Comparison of ENCODE assay signal across 8 cellular contexts in genomic region chr10:101840102-101840684, GRCh38. TPM values are rescaled to one million over a fixed set of nuclear protein-coding genes. Genes with fewer than 3 reads are reported as not detected.
DNase-seq lines count a peak whose midpoint lies in the region; ATAC-seq and TF ChIP-seq lines count a peak whose summit lies in the region.

No MANE protein-coding gene starts in this region.

- peaks cover 0 to 5% (median 0%) of the 10 kb centered on the region in 3 donors for H3K27me3 ChIP-seq in sigmoid colon

- peaks cover 27% of the 10 kb centered on the region for H3K27me3 Mint-ChIP-seq in T-helper 1 cell treated with Interleukin-12 subunit alpha and Interleukin-12 subunit beta and Interleukin-4 antibody, amounts not matched to agents 30 μg/mL and 1 μg/mL, for 36 hours (ENCODE audit: low read depth)

- H3K9me3 Mint-ChIP-seq in T-helper 1 cell treated with Interleukin-12 subunit alpha and Interleukin-12 subunit beta and Interleukin-4 antibody, amounts not matched to agents 30 μg/mL and 1 μg/mL, for 36 hours = no peaks in the 10 kb centered on the region

- no peak for TF ChIP-seq EP300 in sigmoid colon (IDR thresholded peaks at IDR 0.05)

- H3K27ac ChIP-seq in sigmoid colon = no peak overlapping the region

- peaks cover 31% of the 10 kb centered on the region for H3K4me1 Mint-ChIP-seq in T-helper 1 cell treated with Interleukin-12 subunit alpha and Interleukin-12 subunit beta and Interleukin-4 antibody, amounts not matched to agents 30 μg/mL and 1 μg/mL, for 36 hours (ENCODE audit: low read depth)

- ATAC-seq in HG03565 (IDR thresholded peaks at IDR 0.05; ENCODE audit: unreplicated experiment) (no peak), GM19324 (IDR thresholded peaks at IDR 0.05; ENCODE audit: low FRiP score, unreplicated experiment) (no peak), GM18873 (IDR thresholded peaks at IDR 0.05; ENCODE audit: low FRiP score, unreplicated experiment) (no peak)

- no peak for TF ChIP-seq POLR2A in sigmoid colon (IDR thresholded peaks at IDR 0.05)

- H3K27ac Mint-ChIP-seq in T-helper 1 cell treated with Interleukin-12 subunit alpha and Interleukin-12 subunit beta and Interleukin-4 antibody, amounts not matched to agents 30 μg/mL and 1 μg/mL, for 36 hours = no peak overlapping the region

- peak; percentile 56 for DNase-seq in activated CD8-positive, alpha-beta memory T cell treated with anti-CD3 and anti-CD28 coated beads, Interleukin-2, amount 50 U/mL, for 48 hours
- DNase-seq in activated CD8-positive, alpha-beta memory T cell treated with anti-CD3 and anti-CD28 coated beads, Interleukin-2, amount 50 U/mL, for 4 hours = no peak
- peak; percentile 33 for DNase-seq in fibroblast of pulmonary artery (ENCODE audit: low read depth)
- no peak for DNase-seq in sigmoid colon

- no peaks in the 10 kb centered on the region for H3K36me3 ChIP-seq in sigmoid colon

- H3K4me1 ChIP-seq in sigmoid colon = peaks cover 0 to 38% (median 34%) of the 10 kb centered on the region in 4 donors

- H3K9me3 ChIP-seq in sigmoid colon = no peaks in the 10 kb centered on the region

- intact Hi-C loops in sigmoid colon (cut with DNase I) = loop anchor here (5.0 kb wide), 1 partner anchor 172 kb away; no protein-coding TSS in a partner anchor

- H3K4me3 ChIP-seq in fibroblast of pulmonary artery (replicated peaks; ENCODE audit: low read depth, low read length) (peak overlapping the region; percentile 32), sigmoid colon (peak overlapping the region in 3 of 4 donors; percentile 21 to 37 (median 37))

- H3K4me3 Mint-ChIP-seq in T-helper 1 cell treated with Interleukin-12 subunit alpha and Interleukin-12 subunit beta and Interleukin-4 antibody, amounts not matched to agents 30 μg/mL and 1 μg/mL, for 36 hours = peak overlapping the region; percentile 88

- WGBS in sigmoid colon, 2 donors = 2 to 4% methylated on average over 19 of the region's 19 CpGs

- H3K36me3 Mint-ChIP-seq in T-helper 1 cell treated with Interleukin-12 subunit alpha and Interleukin-12 subunit beta and Interleukin-4 antibody, amounts not matched to agents 30 μg/mL and 1 μg/mL, for 36 hours (ENCODE audit: low read depth) = no peaks in the 10 kb centered on the region

- no peak for TF ChIP-seq CTCF in fibroblast of pulmonary artery (IDR thresholded peaks at IDR 0.05; ENCODE audit: low read length, missing control alignments)
- no peak for TF ChIP-seq CTCF in sigmoid colon (IDR thresholded peaks at IDR 0.05)

RNA-seq across cellular contexts. Expression of gene KCNIP2, which starts 3.4 kb away (rescaled TPM):
- 1 to 10 TPM; 1.8 to 7.1 (median 2.6) TPM for total RNA-seq in sigmoid colon
- 1 to 10 TPM in 1 of 3 donors, not detected in 2; 3.3 TPM for polyA plus RNA-seq in sigmoid colon

RNA-seq across cellular contexts. Expression of gene OGA, which starts 21.9 kb away (rescaled TPM):
- 100 to 1,000 TPM; 124 to 143 (median 140) TPM for total RNA-seq in sigmoid colon
- 10 to 100 TPM; 15.7 to 60.5 (median 23.4) TPM for polyA plus RNA-seq in sigmoid colon

RNA-seq across cellular contexts. Expression of gene NPM3, which starts 56.9 kb away (rescaled TPM):
- total RNA-seq in sigmoid colon = 10 to 100 TPM; 23.0 to 45.7 (median 29.8) TPM
- polyA plus RNA-seq in sigmoid colon = 10 to 100 TPM; 17.8 to 64.9 (median 26.4) TPM

Comparison
In these comparisons a context has a peak if more than half of its experiments do, and no peak if none do; other contexts are left out.
1. DNase-seq: peak in activated CD8-positive, alpha-beta memory T cell treated with anti-CD3 and anti-CD28 coated beads, Interleukin-2, amount 50 U/mL, for 48 hours (single experiment) and fibroblast of pulmonary artery (single experiment); none in activated CD8-positive, alpha-beta memory T cell treated with anti-CD3 and anti-CD28 coated beads, Interleukin-2, amount 50 U/mL, for 4 hours (single experiment) and sigmoid colon (single experiment).